Comparison of ENCODE assay signal across 13 cellular contexts in genomic region chr16:600781-601180, GRCh38. TPM values are rescaled to one million over a fixed set of nuclear protein-coding genes. Genes with fewer than 3 reads are reported as not detected.
A peak's percentile ranks its signal among the peaks of the same experiment; 100 is the strongest.
DNase-seq lines count a peak whose midpoint lies in the region; ATAC-seq, FAIRE-seq and TF ChIP-seq lines count a peak whose summit lies in the region.
"Had no signal": no experiment of that assay in that cellular context is flagged by ENCODE, and none has a peak within 500 bp of the region (broad histone marks: within the 10 kb centered on the region; RNA-seq: fewer than 3 reads in every experiment).

No MANE protein-coding gene starts in this region.

- TF ChIP-seq POLR2A in IMR-90 (IDR thresholded peaks at IDR 0.05; ENCODE audit: low read depth, low read length): no peak

- TF ChIP-seq RAD21 in IMR-90 (IDR thresholded peaks at IDR 0.05; ENCODE audit: low read length): no peak

- peaks cover 21% of the 10 kb centered on the region for H4K20me1 ChIP-seq in IMR-90 (ENCODE audit: insufficient read depth, low read length)

- no peak overlapping the region for H3K9ac ChIP-seq in IMR-90 (ENCODE audit: low read depth, low read length)
- H3K9ac ChIP-seq in adipocyte (ENCODE audit: low read length): no peak overlapping the region

- H2BK15ac ChIP-seq in IMR-90 (ENCODE audit: low read depth, low read length): no peak overlapping the region

- H3K27me3 ChIP-seq in IMR-90 (ENCODE audit: control insufficient read depth, insufficient read depth, low read length): no peaks in the 10 kb centered on the region
- H3K27me3 ChIP-seq in adipocyte (replicated peaks; ENCODE audit: control insufficient read depth, insufficient read depth, low read length): no peaks in the 10 kb centered on the region
- no peaks in the 10 kb centered on the region for H3K27me3 ChIP-seq in kidney epithelial cell (ENCODE audit: control insufficient read depth, insufficient read depth, low read length)

- no peak overlapping the region for H3K18ac ChIP-seq in IMR-90 (ENCODE audit: low read depth, low read length)

- CTCF ChIA-PET in IMR-90 (lab: Yijun Ruan, JAX): interaction anchor here (0.7 to 1.0 kb wide), 3 partner anchors 11 to 175 kb away, joined by 3 read pairs; partner anchors contain the start of genes RAB11FIP3 and RAB40C

- no peak overlapping the region for H4K8ac ChIP-seq in IMR-90 (ENCODE audit: low read depth in 2 of 2, low read length in 2 of 2)

- no peak overlapping the region for H2BK5ac ChIP-seq in IMR-90 (ENCODE audit: low read depth, low read length, poor library complexity, severe bottlenecking)

- H2AK5ac ChIP-seq in IMR-90 (ENCODE audit: low read depth, low read length): no peak overlapping the region

- H3K23ac ChIP-seq in IMR-90 (ENCODE audit: low read depth, low read length): no peak overlapping the region

- H2BK120ac ChIP-seq in IMR-90 (ENCODE audit: low read depth, low read length): no peak overlapping the region

- no peak overlapping the region for H3K4me2 ChIP-seq in IMR-90 (ENCODE audit: low read depth, low read length)

- no peak overlapping the region for H3K4ac ChIP-seq in IMR-90 (ENCODE audit: low read depth, low read length)

- TF ChIP-seq CTCF in IMR-90 (conservative IDR thresholded peaks at IDR 0.05; ENCODE audit: low read depth, low read length) (no peak), kidney epithelial cell (IDR thresholded peaks at IDR 0.05; ENCODE audit: insufficient read depth, low read length, poor library complexity, severe bottlenecking) (peak; percentile 36)

- H3K56ac ChIP-seq in IMR-90 (ENCODE audit: extremely low read depth, insufficient read depth, low read length): no peak overlapping the region

- 0 out of 2 replicates have a peak, but pooled peaks cover 4% of the 10 kb centered on the region for H3K9me1 ChIP-seq in IMR-90 (ENCODE audit: insufficient read depth, low read length)

- H2AFZ ChIP-seq in IMR-90 (replicated peaks; ENCODE audit: low read length, poor library complexity): no peak overlapping the region

- no TSS peak for BruUV-seq in IMR-90 (replicated peaks; lab: Mats Ljungman, UMichigan)

- H3K27ac ChIP-seq in IMR-90 (ENCODE audit: insufficient read depth, low read length): no peak overlapping the region
- H3K27ac ChIP-seq: thoracic aorta had no signal

- peak; percentile 60 for ATAC-seq in IMR-90 (ENCODE audit: low read depth)
- ATAC-seq in GM18861 (IDR thresholded peaks at IDR 0.05; ENCODE audit: unreplicated experiment): no peak
- ATAC-seq: activated CD8-positive, alpha-beta memory T cell treated with anti-CD3 and anti-CD28 coated beads, Interleukin-2, amount 10 ng/mL, durations not matched to agents 7 days and 5 days had no signal

- H3K36me3 ChIP-seq in IMR-90 (ENCODE audit: control insufficient read depth, insufficient read depth, low read length) (peaks cover 6% of the 10 kb centered on the region; the same call in 1 of the 2 replicates), adipocyte (ENCODE audit: control insufficient read depth, insufficient read depth, low read length, severe bottlenecking) (peaks cover 12% of the 10 kb centered on the region), kidney epithelial cell (ENCODE audit: control insufficient read depth, insufficient read depth, low read length) (no peaks in the 10 kb centered on the region)

- WGBS in IMR-90 (ENCODE audit: extremely low coverage in 2 of 2, insufficient read length in 1 of 2), 2 experiments: 80% methylated on average over 1 of the region's 7 CpGs; no CpG with 5 or more reads in 1 of the 2 experiments

- POLR2A ChIA-PET in IMR-90 (lab: Charles Lee; ENCODE audit: unreplicated experiment): interaction anchor here (0.8 kb wide), 1 partner anchor 21 kb away, joined by 3 read pairs; no protein-coding TSS in a partner anchor

- no peak overlapping the region for H2BK20ac ChIP-seq in IMR-90 (ENCODE audit: low read depth, low read length)

- in situ Hi-C loops in IMR-90 (cut with MboI; ENCODE audit: low sequenced_read_pairs): no loop called here
- in situ Hi-C loops in ACHN (cut with HindIII; ENCODE audit: low pct_ligation_motif_present, low pct_unique_long_range_greater_than_20kb, low sequenced_read_pairs): no loop called here

- H4K5ac ChIP-seq in IMR-90 (ENCODE audit: low read depth, low read length): no peak overlapping the region

- H4K91ac ChIP-seq in IMR-90 (ENCODE audit: insufficient read depth, low read depth, low read length): no peak overlapping the region

- no peaks in the 10 kb centered on the region for H3K4me1 ChIP-seq in IMR-90 (ENCODE audit: control insufficient read depth, insufficient read depth, low read length)
- no peaks in the 10 kb centered on the region for H3K4me1 ChIP-seq in adipocyte (ENCODE audit: control insufficient read depth, insufficient read depth, low read length)

- DNase-seq in IMR-90 (no peak), adipocyte (ENCODE audit: low read depth) (peak; percentile 16), kidney epithelial cell (ENCODE audit: low read depth) (no peak), GM03348 (ENCODE audit: low spot score) (no peak), ACHN (no peak)
- DNase-seq in stimulated activated CD4-positive, alpha-beta T cell treated with anti-CD3 and anti-CD28 coated beads, Interleukin-4, amount 100 ng/mL, for 4 hours: no peak
- DNase-seq: activated CD8-positive, alpha-beta memory T cell treated with anti-CD3 and anti-CD28 coated beads, Interleukin-2, amount 10 ng/mL, durations not matched to agents 7 days and 5 days; naive B cell had no signal

- H3K9me3 ChIP-seq in IMR-90 (ENCODE audit: control insufficient read depth, insufficient read depth, low read length) (no peaks in the 10 kb centered on the region; the same call in 1 of the 2 replicates), adipocyte (ENCODE audit: control insufficient read depth, low read length) (no peaks in the 10 kb centered on the region)
- H3K9me3 ChIP-seq: thoracic aorta had no signal

- H3K14ac ChIP-seq in IMR-90 (replicated peaks; ENCODE audit: low read depth, low read length): no peak overlapping the region

- peaks cover 23 to 75% of the 10 kb centered on the region in 2 experiments for H3K79me1 ChIP-seq in IMR-90 (ENCODE audit: low read depth in 1 of 2, low read length in 2 of 2)

- H2AK9ac ChIP-seq in IMR-90 (replicated peaks; ENCODE audit: low read depth, low read length, poor library complexity): no peak overlapping the region

- no peak overlapping the region for H3K4me3 ChIP-seq in IMR-90 (ENCODE audit: insufficient read depth, low read depth, low read length)
- no peak overlapping the region for H3K4me3 ChIP-seq in adipocyte (ENCODE audit: low read length)
- H3K4me3 ChIP-seq in kidney epithelial cell (ENCODE audit: low read depth, low read length): no peak overlapping the region
- H3K4me3 ChIP-seq: thoracic aorta had no signal

- FAIRE-seq in G401.6 (lab: Jason Lieb, UNC): peak; percentile 73
- FAIRE-seq: colon had no signal

- dilution Hi-C loops in IMR-90 (cut with HindIII; ENCODE audit: low sequenced_read_pairs, unreplicated experiment): no loop called here

- intact Hi-C loops in IMR-90 (cut with micrococcal nuclease): no loop called here

TF ChIP-seq in IMR-90, 13 proteins besides CTCF, POLR2A, EP300 and RAD21 (continues in another document):
- TF ChIP-seq MAFK (IDR thresholded peaks at IDR 0.05; ENCODE audit: low read depth, low read length): no peak
- no peak for TF ChIP-seq CEBPB (IDR thresholded peaks at IDR 0.05; ENCODE audit: low read depth, low read length)
- TF ChIP-seq RFX5 (IDR thresholded peaks at IDR 0.05; ENCODE audit: low read depth, low read length): no peak
- no peak for TF ChIP-seq CHD1 (IDR thresholded peaks at IDR 0.05; ENCODE audit: low read depth, low read length)
- TF ChIP-seq FOS (IDR thresholded peaks at IDR 0.05; ENCODE audit: low read depth, low read length): no peak
- no peak for TF ChIP-seq SMC3 (IDR thresholded peaks at IDR 0.05; ENCODE audit: low read depth, low read length)
- no peak for TF ChIP-seq RCOR1 (IDR thresholded peaks at IDR 0.05; ENCODE audit: insufficient replicate concordance, low read length)
- no peak for TF ChIP-seq ELK1 (IDR thresholded peaks at IDR 0.05; ENCODE audit: borderline replicate concordance, low read depth, low read length)

RNA-seq across cellular contexts. Expression of gene RAB40C, which starts 10.9 kb away (rescaled TPM):
- total RNA-seq in IMR-90 (2012; rRNA removed) (6.8 and 6.9 TPM in 2 replicates), kidney epithelial cell (16.5 and 26.9 TPM in 2 replicates)
- 13.7 and 15.3 TPM in 2 replicates for polyA plus RNA-seq in IMR-90 (2012; rRNA removed)
- polyA plus RNA-seq in IMR-90 (2012; cell fraction: cytosol; rRNA removed): 11.0 and 21.8 TPM in 2 replicates
- polyA plus RNA-seq in IMR-90 (2012; cell fraction: nucleus; rRNA removed; ENCODE audit: low replicate concordance): 26.4 and 67.6 TPM in 2 replicates

RNA-seq across cellular contexts. Expression of gene WFIKKN1, which starts 30.0 kb away (rescaled TPM):
- not detected in 2 replicates for total RNA-seq in IMR-90 (2012; rRNA removed)
- polyA plus RNA-seq in IMR-90 (2012; rRNA removed): 0.10 and 0.23 TPM in 2 replicates
- polyA plus RNA-seq in IMR-90 (2012; cell fraction: cytosol; rRNA removed): 0.08 and 0.24 TPM in 2 replicates
- 0.44 and 2.5 TPM in 2 replicates for polyA plus RNA-seq in IMR-90 (2012; cell fraction: nucleus; rRNA removed; ENCODE audit: low replicate concordance)
- total RNA-seq in kidney epithelial cell: 0.08 TPM in 1 of 2 replicates, not detected in the other

RNA-seq across cellular contexts. Expression of gene PIGQ, which starts 31.0 kb away (rescaled TPM):
- total RNA-seq in IMR-90 (2012; rRNA removed) (5.9 and 7.2 TPM in 2 replicates), kidney epithelial cell (54.9 and 63.1 TPM in 2 replicates)
- polyA plus RNA-seq in IMR-90 (2012; rRNA removed): 36.8 and 40.5 TPM in 2 replicates
- polyA plus RNA-seq in IMR-90 (2012; cell fraction: cytosol; rRNA removed): 16.5 and 38.0 TPM in 2 replicates
- 111 and 325 TPM in 2 replicates for polyA plus RNA-seq in IMR-90 (2012; cell fraction: nucleus; rRNA removed; ENCODE audit: low replicate concordance)

RNA-seq across cellular contexts. Expression of gene NHLRC4, which starts 34.0 kb away (rescaled TPM):
- total RNA-seq in IMR-90 (2012; rRNA removed): 0.56 and 0.72 TPM in 2 replicates
- 0.65 and 0.84 TPM in 2 replicates for polyA plus RNA-seq in IMR-90 (2012; rRNA removed)
- 0.76 and 1.4 TPM in 2 replicates for polyA plus RNA-seq in IMR-90 (2012; cell fraction: cytosol; rRNA removed)
- polyA plus RNA-seq in IMR-90 (2012; cell fraction: nucleus; rRNA removed; ENCODE audit: low replicate concordance): 1.3 and 2.4 TPM in 2 replicates
- 0.46 and 2.3 TPM in 2 replicates for total RNA-seq in kidney epithelial cell
- total RNA-seq: MCF 10A had no signal

RNA-seq across cellular contexts. Expression of gene METTL26, which starts 35.3 kb away (rescaled TPM):
- total RNA-seq in IMR-90 (2012; rRNA removed): 40.8 and 46.8 TPM in 2 replicates
- 128 and 184 TPM in 2 replicates for polyA plus RNA-seq in IMR-90 (2012; rRNA removed)
- 259 and 357 TPM in 2 replicates for polyA plus RNA-seq in IMR-90 (2012; cell fraction: cytosol; rRNA removed)
- 117 and 422 TPM in 2 replicates for polyA plus RNA-seq in IMR-90 (2012; cell fraction: nucleus; rRNA removed; ENCODE audit: low replicate concordance)
- total RNA-seq in kidney epithelial cell: 170 and 203 TPM in 2 replicates
